ENCODE assay signal across 1 cellular context in the genomic region with DNA sequence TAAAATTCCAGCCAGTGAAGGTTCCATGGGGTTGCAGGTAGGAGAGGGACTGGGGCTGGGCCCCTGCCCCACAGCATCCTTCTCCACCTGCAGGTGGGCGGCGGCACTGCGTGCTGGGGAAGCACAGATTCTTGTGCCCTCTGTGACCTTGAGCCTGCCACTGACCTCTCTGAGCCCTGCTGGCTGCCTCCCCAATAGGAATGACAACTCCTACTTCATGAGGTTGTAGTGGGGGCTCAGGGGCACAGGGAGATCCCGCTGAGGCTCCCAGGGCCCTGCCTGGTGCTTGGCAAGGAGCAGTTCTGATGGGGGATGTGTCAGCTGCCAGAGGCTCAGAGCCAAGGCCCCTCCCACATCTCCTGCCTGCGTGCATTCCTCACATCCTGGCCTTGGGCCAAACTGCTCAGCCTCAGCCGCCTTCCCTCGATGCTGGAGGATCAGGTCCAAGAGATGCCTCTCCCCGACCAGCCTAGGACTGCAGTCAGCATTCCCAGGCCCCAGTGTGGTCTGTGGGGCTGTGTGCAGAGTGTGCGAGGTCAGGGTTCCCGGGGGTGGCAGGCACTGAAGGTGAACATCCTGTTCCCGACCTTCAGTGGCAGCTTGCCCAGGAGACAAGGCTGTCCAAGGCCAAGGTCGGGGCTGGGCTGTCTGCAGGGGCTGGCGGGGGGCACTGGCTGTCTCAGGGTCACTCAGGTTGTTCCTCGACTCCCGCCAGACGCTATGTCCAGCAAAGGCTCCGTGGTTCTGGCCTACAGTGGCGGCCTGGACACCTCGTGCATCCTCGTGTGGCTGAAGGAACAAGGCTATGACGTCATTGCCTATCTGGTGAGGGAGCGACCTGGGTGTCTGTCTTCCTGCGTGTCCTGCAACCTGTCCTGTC.
A peak's percentile ranks its signal among the peaks of the same experiment; 100 is the strongest.
TF ChIP-seq lines count a peak whose summit lies in the region.

No MANE protein-coding gene starts in this region.

TF ChIP-seq in HepG2, 621 proteins besides CTCF, POLR2A, EP300 and RAD21 (continued from another document and continues in another):
- TF ChIP-seq TEAD3 (CRISPR knock-in tag; optimal IDR thresholded peaks at IDR 0.05; ENCODE audit: borderline replicate concordance) (no peak), BRCA1 (CRISPR knock-in tag; IDR thresholded peaks at IDR 0.05) (no peak), ZNF782 (CRISPR knock-in tag; IDR thresholded peaks at IDR 0.05; ENCODE audit: borderline replicate concordance) (no peak), TP53 (CRISPR knock-in tag; conservative IDR thresholded peaks at IDR 0.05) (no peak), IKZF4 (CRISPR knock-in tag; IDR thresholded peaks at IDR 0.05; ENCODE audit: borderline replicate concordance, low read depth, not compliant biosample characterization) (peak; percentile 72), ZNF207 (IDR thresholded peaks at IDR 0.05; ENCODE audit: borderline replicate concordance) (no peak), ZNF644 (CRISPR knock-in tag; IDR thresholded peaks at IDR 0.05; ENCODE audit: low read depth) (no peak), ARNT2 (CRISPR knock-in tag; IDR thresholded peaks at IDR 0.05; ENCODE audit: low read depth) (no peak), HCFC1 (IDR thresholded peaks at IDR 0.05; ENCODE audit: low read depth, low read length) (no peak), MED8 (CRISPR knock-in tag; IDR thresholded peaks at IDR 0.05; ENCODE audit: insufficient replicate concordance) (no peak), ZNF773 (CRISPR knock-in tag; IDR thresholded peaks at IDR 0.05; ENCODE audit: borderline replicate concordance) (no peak), SALL1 (CRISPR knock-in tag; IDR thresholded peaks at IDR 0.05) (peak; percentile 28; the same call in 1 of the 2 replicates), ZFYVE20 (CRISPR knock-in tag; IDR thresholded peaks at IDR 0.05; ENCODE audit: borderline replicate concordance, low read depth) (no peak), ZNF543 (CRISPR knock-in tag; IDR thresholded peaks at IDR 0.05) (no peak), ZNF670 (CRISPR knock-in tag; IDR thresholded peaks at IDR 0.05; ENCODE audit: borderline replicate concordance) (no peak), ATF7 (IDR thresholded peaks at IDR 0.05) (peak; percentile 99), ATF7 (CRISPR knock-in tag; IDR thresholded peaks at IDR 0.05) (no peak), GATAD2A (CRISPR knock-in tag; IDR thresholded peaks at IDR 0.05) (no peak), HMG20A (CRISPR knock-in tag; IDR thresholded peaks at IDR 0.05; ENCODE audit: borderline replicate concordance) (no peak), ZNF766 (CRISPR knock-in tag; IDR thresholded peaks at IDR 0.05; ENCODE audit: borderline replicate concordance) (no peak), ZNF615 (CRISPR knock-in tag; IDR thresholded peaks at IDR 0.05; ENCODE audit: borderline replicate concordance) (no peak), POLR2AphosphoS5 (IDR thresholded peaks at IDR 0.05; ENCODE audit: low read depth, low read length) (no peak), ZNF547 (CRISPR knock-in tag; IDR thresholded peaks at IDR 0.05) (peak; percentile 72; the same call in 1 of the 2 replicates), ZSCAN12 (CRISPR knock-in tag; IDR thresholded peaks at IDR 0.05) (no peak), ZNF138 (CRISPR knock-in tag; IDR thresholded peaks at IDR 0.05; ENCODE audit: low read depth) (no peak), POLR2AphosphoS2 (IDR thresholded peaks at IDR 0.05; ENCODE audit: low read depth, low read length) (no peak), ZNF605 (CRISPR knock-in tag; IDR thresholded peaks at IDR 0.05) (no peak), HNRNPL (IDR thresholded peaks at IDR 0.05; ENCODE audit: low read depth, low read length) (0 out of 2 replicates have a peak, but pooled peaks have one; percentile 35), CCDC6 (CRISPR knock-in tag; IDR thresholded peaks at IDR 0.05) (no peak), NRL (CRISPR knock-in tag; IDR thresholded peaks at IDR 0.05; ENCODE audit: borderline replicate concordance) (no peak), RFX5 (IDR thresholded peaks at IDR 0.05; ENCODE audit: low read depth, low read length) (no peak), NCOA5 (CRISPR knock-in tag; IDR thresholded peaks at IDR 0.05) (no peak), ZNF121 (CRISPR knock-in tag; IDR thresholded peaks at IDR 0.05) (no peak)
- TF ChIP-seq, protein P1, sequence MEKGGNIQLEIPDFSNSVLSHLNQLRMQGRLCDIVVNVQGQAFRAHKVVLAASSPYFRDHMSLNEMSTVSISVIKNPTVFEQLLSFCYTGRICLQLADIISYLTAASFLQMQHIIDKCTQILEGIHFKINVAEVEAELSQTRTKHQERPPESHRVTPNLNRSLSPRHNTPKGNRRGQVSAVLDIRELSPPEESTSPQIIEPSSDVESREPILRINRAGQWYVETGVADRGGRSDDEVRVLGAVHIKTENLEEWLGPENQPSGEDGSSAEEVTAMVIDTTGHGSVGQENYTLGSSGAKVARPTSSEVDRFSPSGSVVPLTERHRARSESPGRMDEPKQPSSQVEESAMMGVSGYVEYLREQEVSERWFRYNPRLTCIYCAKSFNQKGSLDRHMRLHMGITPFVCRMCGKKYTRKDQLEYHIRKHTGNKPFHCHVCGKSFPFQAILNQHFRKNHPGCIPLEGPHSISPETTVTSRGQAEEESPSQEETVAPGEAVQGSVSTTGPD (CRISPR knock-in tag; IDR thresholded peaks at IDR 0.05), result no peak
- TF ChIP-seq, protein P2, sequence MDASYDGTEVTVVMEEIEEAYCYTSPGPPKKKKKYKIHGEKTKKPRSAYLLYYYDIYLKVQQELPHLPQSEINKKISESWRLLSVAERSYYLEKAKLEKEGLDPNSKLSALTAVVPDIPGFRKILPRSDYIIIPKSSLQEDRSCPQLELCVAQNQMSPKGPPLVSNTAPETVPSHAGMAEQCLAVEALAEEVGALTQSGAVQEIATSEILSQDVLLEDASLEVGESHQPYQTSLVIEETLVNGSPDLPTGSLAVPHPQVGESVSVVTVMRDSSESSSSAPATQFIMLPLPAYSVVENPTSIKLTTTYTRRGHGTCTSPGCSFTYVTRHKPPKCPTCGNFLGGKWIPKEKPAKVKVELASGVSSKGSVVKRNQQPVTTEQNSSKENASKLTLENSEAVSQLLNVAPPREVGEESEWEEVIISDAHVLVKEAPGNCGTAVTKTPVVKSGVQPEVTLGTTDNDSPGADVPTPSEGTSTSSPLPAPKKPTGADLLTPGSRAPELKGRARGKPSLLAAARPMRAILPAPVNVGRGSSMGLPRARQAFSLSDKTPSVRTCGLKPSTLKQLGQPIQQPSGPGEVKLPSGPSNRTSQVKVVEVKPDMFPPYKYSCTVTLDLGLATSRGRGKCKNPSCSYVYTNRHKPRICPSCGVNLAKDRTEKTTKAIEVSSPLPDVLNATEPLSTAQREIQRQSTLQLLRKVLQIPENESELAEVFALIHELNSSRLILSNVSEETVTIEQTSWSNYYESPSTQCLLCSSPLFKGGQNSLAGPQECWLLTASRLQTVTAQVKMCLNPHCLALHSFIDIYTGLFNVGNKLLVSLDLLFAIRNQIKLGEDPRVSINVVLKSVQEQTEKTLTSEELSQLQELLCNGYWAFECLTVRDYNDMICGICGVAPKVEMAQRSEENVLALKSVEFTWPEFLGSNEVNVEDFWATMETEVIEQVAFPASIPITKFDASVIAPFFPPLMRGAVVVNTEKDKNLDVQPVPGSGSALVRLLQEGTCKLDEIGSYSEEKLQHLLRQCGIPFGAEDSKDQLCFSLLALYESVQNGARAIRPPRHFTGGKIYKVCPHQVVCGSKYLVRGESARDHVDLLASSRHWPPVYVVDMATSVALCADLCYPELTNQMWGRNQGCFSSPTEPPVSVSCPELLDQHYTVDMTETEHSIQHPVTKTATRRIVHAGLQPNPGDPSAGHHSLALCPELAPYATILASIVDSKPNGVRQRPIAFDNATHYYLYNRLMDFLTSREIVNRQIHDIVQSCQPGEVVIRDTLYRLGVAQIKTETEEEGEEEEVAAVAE (CRISPR knock-in tag; IDR thresholded peaks at IDR 0.05; ENCODE audit: borderline replicate concordance), result no peak
- TF ChIP-seq, protein P3, sequence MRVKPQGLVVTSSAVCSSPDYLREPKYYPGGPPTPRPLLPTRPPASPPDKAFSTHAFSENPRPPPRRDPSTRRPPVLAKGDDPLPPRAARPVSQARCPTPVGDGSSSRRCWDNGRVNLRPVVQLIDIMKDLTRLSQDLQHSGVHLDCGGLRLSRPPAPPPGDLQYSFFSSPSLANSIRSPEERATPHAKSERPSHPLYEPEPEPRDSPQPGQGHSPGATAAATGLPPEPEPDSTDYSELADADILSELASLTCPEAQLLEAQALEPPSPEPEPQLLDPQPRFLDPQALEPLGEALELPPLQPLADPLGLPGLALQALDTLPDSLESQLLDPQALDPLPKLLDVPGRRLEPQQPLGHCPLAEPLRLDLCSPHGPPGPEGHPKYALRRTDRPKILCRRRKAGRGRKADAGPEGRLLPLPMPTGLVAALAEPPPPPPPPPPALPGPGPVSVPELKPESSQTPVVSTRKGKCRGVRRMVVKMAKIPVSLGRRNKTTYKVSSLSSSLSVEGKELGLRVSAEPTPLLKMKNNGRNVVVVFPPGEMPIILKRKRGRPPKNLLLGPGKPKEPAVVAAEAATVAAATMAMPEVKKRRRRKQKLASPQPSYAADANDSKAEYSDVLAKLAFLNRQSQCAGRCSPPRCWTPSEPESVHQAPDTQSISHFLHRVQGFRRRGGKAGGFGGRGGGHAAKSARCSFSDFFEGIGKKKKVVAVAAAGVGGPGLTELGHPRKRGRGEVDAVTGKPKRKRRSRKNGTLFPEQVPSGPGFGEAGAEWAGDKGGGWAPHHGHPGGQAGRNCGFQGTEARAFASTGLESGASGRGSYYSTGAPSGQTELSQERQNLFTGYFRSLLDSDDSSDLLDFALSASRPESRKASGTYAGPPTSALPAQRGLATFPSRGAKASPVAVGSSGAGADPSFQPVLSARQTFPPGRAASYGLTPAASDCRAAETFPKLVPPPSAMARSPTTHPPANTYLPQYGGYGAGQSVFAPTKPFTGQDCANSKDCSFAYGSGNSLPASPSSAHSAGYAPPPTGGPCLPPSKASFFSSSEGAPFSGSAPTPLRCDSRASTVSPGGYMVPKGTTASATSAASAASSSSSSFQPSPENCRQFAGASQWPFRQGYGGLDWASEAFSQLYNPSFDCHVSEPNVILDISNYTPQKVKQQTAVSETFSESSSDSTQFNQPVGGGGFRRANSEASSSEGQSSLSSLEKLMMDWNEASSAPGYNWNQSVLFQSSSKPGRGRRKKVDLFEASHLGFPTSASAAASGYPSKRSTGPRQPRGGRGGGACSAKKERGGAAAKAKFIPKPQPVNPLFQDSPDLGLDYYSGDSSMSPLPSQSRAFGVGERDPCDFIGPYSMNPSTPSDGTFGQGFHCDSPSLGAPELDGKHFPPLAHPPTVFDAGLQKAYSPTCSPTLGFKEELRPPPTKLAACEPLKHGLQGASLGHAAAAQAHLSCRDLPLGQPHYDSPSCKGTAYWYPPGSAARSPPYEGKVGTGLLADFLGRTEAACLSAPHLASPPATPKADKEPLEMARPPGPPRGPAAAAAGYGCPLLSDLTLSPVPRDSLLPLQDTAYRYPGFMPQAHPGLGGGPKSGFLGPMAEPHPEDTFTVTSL (CRISPR knock-in tag; IDR thresholded peaks at IDR 0.05; ENCODE audit: borderline replicate concordance), result no peak
- TF ChIP-seq, protein P4, sequence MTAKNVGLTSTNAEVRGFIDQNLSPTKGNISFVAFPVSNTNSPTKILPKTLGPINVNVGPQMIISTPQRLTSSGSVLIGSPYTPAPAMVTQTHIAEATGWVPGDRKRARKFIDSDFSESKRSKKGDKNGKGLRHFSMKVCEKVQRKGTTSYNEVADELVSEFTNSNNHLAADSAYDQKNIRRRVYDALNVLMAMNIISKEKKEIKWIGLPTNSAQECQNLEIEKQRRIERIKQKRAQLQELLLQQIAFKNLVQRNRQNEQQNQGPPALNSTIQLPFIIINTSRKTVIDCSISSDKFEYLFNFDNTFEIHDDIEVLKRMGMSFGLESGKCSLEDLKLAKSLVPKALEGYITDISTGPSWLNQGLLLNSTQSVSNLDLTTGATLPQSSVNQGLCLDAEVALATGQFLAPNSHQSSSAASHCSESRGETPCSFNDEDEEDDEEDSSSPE (CRISPR knock-in tag; IDR thresholded peaks at IDR 0.05), result no peak
- TF ChIP-seq, protein P5, sequence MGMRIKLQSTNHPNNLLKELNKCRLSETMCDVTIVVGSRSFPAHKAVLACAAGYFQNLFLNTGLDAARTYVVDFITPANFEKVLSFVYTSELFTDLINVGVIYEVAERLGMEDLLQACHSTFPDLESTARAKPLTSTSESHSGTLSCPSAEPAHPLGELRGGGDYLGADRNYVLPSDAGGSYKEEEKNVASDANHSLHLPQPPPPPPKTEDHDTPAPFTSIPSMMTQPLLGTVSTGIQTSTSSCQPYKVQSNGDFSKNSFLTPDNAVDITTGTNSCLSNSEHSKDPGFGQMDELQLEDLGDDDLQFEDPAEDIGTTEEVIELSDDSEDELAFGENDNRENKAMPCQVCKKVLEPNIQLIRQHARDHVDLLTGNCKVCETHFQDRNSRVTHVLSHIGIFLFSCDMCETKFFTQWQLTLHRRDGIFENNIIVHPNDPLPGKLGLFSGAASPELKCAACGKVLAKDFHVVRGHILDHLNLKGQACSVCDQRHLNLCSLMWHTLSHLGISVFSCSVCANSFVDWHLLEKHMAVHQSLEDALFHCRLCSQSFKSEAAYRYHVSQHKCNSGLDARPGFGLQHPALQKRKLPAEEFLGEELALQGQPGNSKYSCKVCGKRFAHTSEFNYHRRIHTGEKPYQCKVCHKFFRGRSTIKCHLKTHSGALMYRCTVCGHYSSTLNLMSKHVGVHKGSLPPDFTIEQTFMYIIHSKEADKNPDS (CRISPR knock-in tag; IDR thresholded peaks at IDR 0.05), result no peak
- TF ChIP-seq, protein P6, sequence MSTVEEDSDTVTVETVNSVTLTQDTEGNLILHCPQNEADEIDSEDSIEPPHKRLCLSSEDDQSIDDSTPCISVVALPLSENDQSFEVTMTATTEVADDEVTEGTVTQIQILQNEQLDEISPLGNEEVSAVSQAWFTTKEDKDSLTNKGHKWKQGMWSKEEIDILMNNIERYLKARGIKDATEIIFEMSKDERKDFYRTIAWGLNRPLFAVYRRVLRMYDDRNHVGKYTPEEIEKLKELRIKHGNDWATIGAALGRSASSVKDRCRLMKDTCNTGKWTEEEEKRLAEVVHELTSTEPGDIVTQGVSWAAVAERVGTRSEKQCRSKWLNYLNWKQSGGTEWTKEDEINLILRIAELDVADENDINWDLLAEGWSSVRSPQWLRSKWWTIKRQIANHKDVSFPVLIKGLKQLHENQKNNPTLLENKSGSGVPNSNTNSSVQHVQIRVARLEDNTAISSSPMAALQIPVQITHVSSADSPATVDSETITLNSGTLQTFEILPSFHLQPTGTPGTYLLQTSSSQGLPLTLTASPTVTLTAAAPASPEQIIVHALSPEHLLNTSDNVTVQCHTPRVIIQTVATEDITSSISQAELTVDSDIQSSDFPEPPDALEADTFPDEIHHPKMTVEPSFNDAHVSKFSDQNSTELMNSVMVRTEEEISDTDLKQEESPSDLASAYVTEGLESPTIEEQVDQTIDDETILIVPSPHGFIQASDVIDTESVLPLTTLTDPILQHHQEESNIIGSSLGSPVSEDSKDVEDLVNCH (CRISPR knock-in tag; IDR thresholded peaks at IDR 0.05), result no peak
- TF ChIP-seq, protein P7, sequence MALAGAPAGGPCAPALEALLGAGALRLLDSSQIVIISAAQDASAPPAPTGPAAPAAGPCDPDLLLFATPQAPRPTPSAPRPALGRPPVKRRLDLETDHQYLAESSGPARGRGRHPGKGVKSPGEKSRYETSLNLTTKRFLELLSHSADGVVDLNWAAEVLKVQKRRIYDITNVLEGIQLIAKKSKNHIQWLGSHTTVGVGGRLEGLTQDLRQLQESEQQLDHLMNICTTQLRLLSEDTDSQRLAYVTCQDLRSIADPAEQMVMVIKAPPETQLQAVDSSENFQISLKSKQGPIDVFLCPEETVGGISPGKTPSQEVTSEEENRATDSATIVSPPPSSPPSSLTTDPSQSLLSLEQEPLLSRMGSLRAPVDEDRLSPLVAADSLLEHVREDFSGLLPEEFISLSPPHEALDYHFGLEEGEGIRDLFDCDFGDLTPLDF (CRISPR knock-in tag; IDR thresholded peaks at IDR 0.05), result no peak
